Comparison of ENCODE assay signal across 22 cellular contexts in the genomic region with DNA sequence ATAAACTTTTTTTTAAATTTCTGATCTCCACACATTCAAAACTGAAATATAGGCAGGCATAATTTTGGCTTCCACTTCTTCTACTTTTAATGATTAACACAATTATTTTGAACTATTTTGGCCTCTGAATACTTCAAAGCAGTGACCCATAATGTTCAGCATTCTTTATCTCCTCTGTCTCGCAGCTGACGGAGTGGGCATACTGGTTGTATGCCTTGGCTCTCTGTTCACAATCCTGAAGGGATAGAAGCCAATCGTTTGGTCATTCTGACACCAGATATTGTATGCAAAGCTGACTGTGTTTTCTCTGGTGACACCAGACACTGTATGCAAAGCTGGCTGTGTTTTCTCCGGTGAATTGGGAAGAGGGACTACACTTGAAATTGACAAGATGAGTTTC.
"Had no signal": no experiment of that assay in that cellular context is flagged by ENCODE, and none has a peak within 500 bp of the region (broad histone marks: within the 10 kb centered on the region; RNA-seq: fewer than 3 reads in every experiment).

No MANE protein-coding gene starts in this region.

- H3K9me3 ChIP-seq: psoas muscle, sigmoid colon, stomach, testis, upper lobe of left lung had no signal

- ATAC-seq: activated CD8-positive, alpha-beta T cell treated with anti-CD3 and anti-CD28 coated beads, Interleukin-2, amount 10 ng/mL, durations not matched to agents 7 days and 5 days; foreskin keratinocyte; left colon; natural killer cell treated with Interleukin-12 subunit alpha and Interleukin-12 subunit beta and Interleukin-15 and Interleukin-18, amount 100 ng/mL, for 72 hours; psoas muscle; T-helper 17 cell; WTC11 had no signal

- H3K27ac Mint-ChIP-seq: activated CD8-positive, alpha-beta T cell treated with anti-CD3 and anti-CD28 coated beads, Interleukin-2, amount 10 ng/mL, durations not matched to agents 7 days and 5 days; activated naive CD8-positive, alpha-beta T cell treated with anti-CD3 and anti-CD28 coated beads for 36 hours; activated T-helper 1 cell treated with anti-CD3 and anti-CD28 coated beads, Interleukin-12 subunit alpha, Interleukin-12 subunit beta, Interleukin-2, Interleukin-4 antibody, amounts not matched to agents 30 ng/mL and 10 ng/mL and 1 ng/mL, durations not matched to agents 14 hours and 24 hours and 36 hours; immature natural killer cell; natural killer cell treated with Interleukin-12 subunit alpha and Interleukin-12 subunit beta and Interleukin-15 and Interleukin-18, amount 100 ng/mL, for 72 hours; T-helper 17 cell; WTC11 had no signal

- H3K27me3 Mint-ChIP-seq: activated naive CD8-positive, alpha-beta T cell treated with anti-CD3 and anti-CD28 coated beads for 36 hours; natural killer cell treated with Interleukin-12 subunit alpha and Interleukin-12 subunit beta and Interleukin-15 and Interleukin-18, amount 100 ng/mL, for 72 hours; T-helper 17 cell had no signal

- H3K36me3 Mint-ChIP-seq: activated naive CD8-positive, alpha-beta T cell treated with anti-CD3 and anti-CD28 coated beads for 36 hours; immature natural killer cell; natural killer cell treated with Interleukin-12 subunit alpha and Interleukin-12 subunit beta and Interleukin-15 and Interleukin-18, amount 100 ng/mL, for 72 hours; WTC11 had no signal

- DNase-seq: activated CD4-positive, alpha-beta T cell treated with anti-CD3 and anti-CD28 coated beads for 4 hours; activated CD8-positive, alpha-beta memory T cell treated with anti-CD3 and anti-CD28 coated beads, Interleukin-2, amount 50 U/mL, for 4 hours; activated CD8-positive, alpha-beta T cell treated with anti-CD3 and anti-CD28 coated beads, Interleukin-2, amount 10 ng/mL, durations not matched to agents 7 days and 5 days; activated naive CD8-positive, alpha-beta T cell treated with anti-CD3 and anti-CD28 coated beads for 36 hours; cerebellar nuclear complex; effector CD8-positive, alpha-beta T cell; foreskin keratinocyte; head of caudate nucleus; immature natural killer cell; left colon; occipital lobe; psoas muscle; sigmoid colon; stimulated activated CD4-positive, alpha-beta T cell treated with anti-CD3 and anti-CD28 coated beads, Interleukin-2, amount 100 ng/mL, for 24 hours; stomach; T-helper 17 cell; testis; upper lobe of left lung had no signal

- H3K4me3 Mint-ChIP-seq: activated CD8-positive, alpha-beta T cell treated with anti-CD3 and anti-CD28 coated beads, Interleukin-2, amount 10 ng/mL, durations not matched to agents 7 days and 5 days; activated naive CD8-positive, alpha-beta T cell treated with anti-CD3 and anti-CD28 coated beads for 36 hours; activated T-helper 1 cell treated with anti-CD3 and anti-CD28 coated beads, Interleukin-12 subunit alpha, Interleukin-12 subunit beta, Interleukin-2, Interleukin-4 antibody, amounts not matched to agents 30 ng/mL and 10 ng/mL and 1 ng/mL, durations not matched to agents 14 hours and 24 hours and 36 hours; immature natural killer cell; natural killer cell treated with Interleukin-12 subunit alpha and Interleukin-12 subunit beta and Interleukin-15 and Interleukin-18, amount 100 ng/mL, for 72 hours; T-helper 17 cell; WTC11 had no signal

- H3K36me3 ChIP-seq: sigmoid colon, stomach, upper lobe of left lung had no signal

- H3K27me3 ChIP-seq: foreskin keratinocyte, sigmoid colon, stomach, testis, upper lobe of left lung had no signal

- H3K27ac ChIP-seq: foreskin keratinocyte, psoas muscle, sigmoid colon, stomach, testis, upper lobe of left lung had no signal

- H3K4me1 ChIP-seq: foreskin keratinocyte, psoas muscle, sigmoid colon, stomach, testis, upper lobe of left lung had no signal

- H3K4me1 Mint-ChIP-seq: activated naive CD8-positive, alpha-beta T cell treated with anti-CD3 and anti-CD28 coated beads for 36 hours; immature natural killer cell; T-helper 17 cell had no signal

- H3K4me3 ChIP-seq: lung, psoas muscle, sigmoid colon, stomach, testis, upper lobe of left lung had no signal
